Comparison of ENCODE assay signal across 20 cellular contexts in the genomic region with DNA sequence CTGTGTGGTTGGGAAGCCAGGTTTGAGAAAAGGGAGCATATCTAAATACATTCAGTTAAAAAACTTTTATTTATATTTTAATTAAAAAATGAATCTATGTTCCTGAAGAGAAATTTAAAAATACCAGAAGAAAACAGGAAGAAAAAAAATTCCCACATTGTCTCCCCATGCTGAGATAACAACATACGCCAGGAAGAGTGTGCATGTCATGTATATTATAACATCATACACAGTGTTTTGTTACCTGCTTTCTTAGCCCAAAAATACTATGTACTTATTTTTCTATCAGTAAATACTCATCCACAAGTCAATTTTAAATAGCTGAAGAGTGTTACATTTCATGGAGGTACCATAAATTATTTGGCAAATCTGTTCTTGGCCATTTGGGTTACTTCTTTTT. TPM values are rescaled to one million over a fixed set of nuclear protein-coding genes. Genes with fewer than 3 reads are reported as not detected.
DNase-seq lines count a peak whose midpoint lies in the region; ATAC-seq, FAIRE-seq and TF ChIP-seq lines count a peak whose summit lies in the region.
"Had no signal": no experiment of that assay in that cellular context is flagged by ENCODE, and none has a peak within 500 bp of the region (broad histone marks: within the 10 kb centered on the region; RNA-seq: fewer than 3 reads in every experiment).

No MANE protein-coding gene starts in this region.

- H3K36me3 ChIP-seq in left ventricle myocardium inferior, result no peaks in the 10 kb centered on the region
- no peaks in the 10 kb centered on the region for H3K36me3 ChIP-seq in heart left ventricle
- no peaks in the 10 kb centered on the region for H3K36me3 ChIP-seq in endothelial cell of umbilical vein (ENCODE audit: control insufficient read depth in 2 of 2, extremely low read depth in 1 of 2, insufficient read depth in 2 of 2, low read length in 2 of 2)
- no peaks in the 10 kb centered on the region for H3K36me3 ChIP-seq in upper lobe of right lung

- WGBS in heart left ventricle, 4 donors, result 71 to 84% (median 79%) methylated on average over 1 of the region's 1 CpG

- H3K9me3 Mint-ChIP-seq in osteocyte (ENCODE audit: unreplicated experiment), result no peaks in the 10 kb centered on the region
- no peaks in the 10 kb centered on the region for H3K9me3 Mint-ChIP-seq in naive thymus-derived CD8-positive, alpha-beta T cell
- H3K9me3 Mint-ChIP-seq in activated CD4-positive, alpha-beta memory T cell treated with anti-CD3 and anti-CD28 coated beads, Interleukin-2, amount 10 ng/mL, durations not matched to agents 7 days and 5 days, result no peaks in the 10 kb centered on the region
- H3K9me3 Mint-ChIP-seq: CD4-positive, alpha-beta T cell had no signal

- POLR2A ChIA-PET in endothelial cell of umbilical vein (lab: Charles Lee), result interaction anchor here (1.1 kb wide), 1 partner anchor 18 kb away, joined by 5 read pairs; a partner anchor contains a TSS
- POLR2A ChIA-PET in naive thymus-derived CD8-positive, alpha-beta T cell (lab: Charles Lee), result no interaction called here
- POLR2A ChIA-PET in activated CD4-positive, alpha-beta memory T cell treated with anti-CD3 and anti-CD28 coated beads, Interleukin-2, amount 10 ng/mL, durations not matched to agents 7 days and 5 days (lab: Charles Lee), result interaction anchor here (0.7 to 0.9 kb wide), 2 partner anchors 18 to 73 kb away, joined by 3 to 4 read pairs; no protein-coding TSS in a partner anchor

- no peak for FAIRE-seq in endothelial cell of umbilical vein (lab: Jason Lieb, UNC)

- no peak for DNase-seq in left ventricle myocardium inferior
- no peak for DNase-seq in heart left ventricle
- DNase-seq in endothelial cell of umbilical vein (ENCODE audit: low read depth, low spot score), result no peak
- no peak for DNase-seq in osteocyte (ENCODE audit: extremely low spot score, unreplicated experiment)
- no peak for DNase-seq in upper lobe of right lung
- DNase-seq in naive thymus-derived CD8-positive, alpha-beta T cell, result no peak
- no peak for DNase-seq in activated CD4-positive, alpha-beta memory T cell treated with anti-CD3 and anti-CD28 coated beads, Interleukin-2, amount 10 ng/mL, durations not matched to agents 7 days and 5 days
- DNase-seq: CD4-positive, alpha-beta T cell; GF-D8; KG1; MV-4-11; NCI-H1417; NCI-H187 treated with DMSO at 0.1 percent for 48 hours; NCI-H226; NCI-H524; NCI-H82; RPMI8226; SIG-M5 had no signal

- peaks cover 60% of the 10 kb centered on the region for H3K4me1 Mint-ChIP-seq in osteocyte (ENCODE audit: unreplicated experiment)
- H3K4me1 Mint-ChIP-seq in naive thymus-derived CD8-positive, alpha-beta T cell, result peaks cover 0 to 19% (median 7%) of the 10 kb centered on the region in 4 donors
- H3K4me1 Mint-ChIP-seq in activated CD4-positive, alpha-beta memory T cell treated with anti-CD3 and anti-CD28 coated beads, Interleukin-2, amount 10 ng/mL, durations not matched to agents 7 days and 5 days, result no peaks in the 10 kb centered on the region

- H3K27ac Mint-ChIP-seq in osteocyte (ENCODE audit: unreplicated experiment), result peak overlapping the region; percentile 72
- no peak overlapping the region for H3K27ac Mint-ChIP-seq in naive thymus-derived CD8-positive, alpha-beta T cell
- no peak overlapping the region for H3K27ac Mint-ChIP-seq in activated CD4-positive, alpha-beta memory T cell treated with anti-CD3 and anti-CD28 coated beads, Interleukin-2, amount 10 ng/mL, durations not matched to agents 7 days and 5 days
- H3K27ac Mint-ChIP-seq: CD4-positive, alpha-beta T cell had no signal

- peak overlapping the region; percentile 92 for H3K4me2 ChIP-seq in endothelial cell of umbilical vein (ENCODE audit: insufficient read depth, low read length)

- intact Hi-C loops in left ventricle myocardium inferior (cut with micrococcal nuclease) (no loop called here), heart left ventricle (cut with DNase I) (no loop called here), endothelial cell of umbilical vein (cut with micrococcal nuclease) (loop anchor here (1.0 to 5.0 kb wide), 4 partner anchors 18 to 931 kb away; a partner anchor contains a TSS), upper lobe of right lung (cut with DNase I) (no loop called here)

- H3K79me2 ChIP-seq in endothelial cell of umbilical vein (ENCODE audit: control insufficient read depth, insufficient read depth, low read length), result peaks cover 64% of the 10 kb centered on the region

- H3K4me1 ChIP-seq in left ventricle myocardium inferior (peaks cover 76% of the 10 kb centered on the region), heart left ventricle (peaks cover 0 to 75% (median 19%) of the 10 kb centered on the region in 12 donors), endothelial cell of umbilical vein (ENCODE audit: control insufficient read depth, extremely low read depth, insufficient read depth, low read length) (peaks cover 16% of the 10 kb centered on the region), upper lobe of right lung (peaks cover 22% of the 10 kb centered on the region)

- H3K4me3 Mint-ChIP-seq in osteocyte (ENCODE audit: unreplicated experiment), result no peak overlapping the region
- H3K4me3 Mint-ChIP-seq in naive thymus-derived CD8-positive, alpha-beta T cell, result no peak overlapping the region
- no peak overlapping the region for H3K4me3 Mint-ChIP-seq in activated CD4-positive, alpha-beta memory T cell treated with anti-CD3 and anti-CD28 coated beads, Interleukin-2, amount 10 ng/mL, durations not matched to agents 7 days and 5 days
- H3K4me3 Mint-ChIP-seq: CD4-positive, alpha-beta T cell had no signal

- H3K36me3 Mint-ChIP-seq in osteocyte (ENCODE audit: unreplicated experiment), result no peaks in the 10 kb centered on the region
- H3K36me3 Mint-ChIP-seq in naive thymus-derived CD8-positive, alpha-beta T cell, result peaks cover 0 to 5% (median 2%) of the 10 kb centered on the region in 3 donors
- no peaks in the 10 kb centered on the region for H3K36me3 Mint-ChIP-seq in activated CD4-positive, alpha-beta memory T cell treated with anti-CD3 and anti-CD28 coated beads, Interleukin-2, amount 10 ng/mL, durations not matched to agents 7 days and 5 days (ENCODE audit: low read depth)

- TF ChIP-seq CTCF in left ventricle myocardium inferior (IDR thresholded peaks at IDR 0.05; ENCODE audit: borderline replicate concordance), result no peak
- no peak for TF ChIP-seq CTCF in heart left ventricle (IDR thresholded peaks at IDR 0.05)
- no peak for TF ChIP-seq CTCF in endothelial cell of umbilical vein (IDR thresholded peaks at IDR 0.05; ENCODE audit: extremely low read depth in 1 of 2, insufficient read depth in 1 of 2, low read depth in 1 of 2, low read length in 2 of 2)
- no peak for TF ChIP-seq CTCF in osteocyte (IDR thresholded peaks at IDR 0.05)
- no peak for TF ChIP-seq CTCF in upper lobe of right lung (IDR thresholded peaks at IDR 0.05)

- peak overlapping the region; percentile 38 for H3K4me3 ChIP-seq in left ventricle myocardium inferior
- H3K4me3 ChIP-seq in heart left ventricle, result peak overlapping the region in 3 of 12 donors; percentile 7 to 30 (median 8)
- H3K4me3 ChIP-seq in endothelial cell of umbilical vein (replicated peaks in 1 of 3; ENCODE audit: insufficient read depth in 1 of 3, low read depth in 1 of 3, low read length in 3 of 3), result peak overlapping the region in 1 of 3 experiments; percentile 37
- no peak overlapping the region for H3K4me3 ChIP-seq in upper lobe of right lung

- H2AFZ ChIP-seq in endothelial cell of umbilical vein (ENCODE audit: low read depth, low read length), result no peak overlapping the region

- peak overlapping the region; percentile 58 for H3K27ac ChIP-seq in left ventricle myocardium inferior (replicated peaks)
- H3K27ac ChIP-seq in heart left ventricle, result peak overlapping the region in 6 of 12 donors; percentile 10 to 43 (median 26)
- H3K27ac ChIP-seq in endothelial cell of umbilical vein (ENCODE audit: insufficient read depth, low read depth, low read length), result peak overlapping the region; percentile 94
- H3K27ac ChIP-seq in upper lobe of right lung, result peak overlapping the region; percentile 51

- TSS peak; percentile 100 for BruUV-seq in endothelial cell of umbilical vein (replicated peaks; lab: Mats Ljungman, UMichigan)

- dilution Hi-C loops in endothelial cell of umbilical vein (cut with MboI; ENCODE audit: extremely low pct_ligation_motif_present, low sequenced_read_pairs), result no loop called here

- TF ChIP-seq POLR2A in heart left ventricle (IDR thresholded peaks at IDR 0.05) (no peak), endothelial cell of umbilical vein (IDR thresholded peaks at IDR 0.05; ENCODE audit: low read depth, low read length) (no peak)

- H3K27me3 Mint-ChIP-seq in osteocyte (ENCODE audit: unreplicated experiment), result no peaks in the 10 kb centered on the region
- H3K27me3 Mint-ChIP-seq in naive thymus-derived CD8-positive, alpha-beta T cell, result no peaks in the 10 kb centered on the region
- H3K27me3 Mint-ChIP-seq in activated CD4-positive, alpha-beta memory T cell treated with anti-CD3 and anti-CD28 coated beads, Interleukin-2, amount 10 ng/mL, durations not matched to agents 7 days and 5 days, result no peaks in the 10 kb centered on the region
- H3K27me3 Mint-ChIP-seq: CD4-positive, alpha-beta T cell had no signal

- CTCF ChIA-PET in endothelial cell of umbilical vein (lab: Charles Lee), result interaction anchor here (0.9 to 2.4 kb wide), 8 partner anchors 9 to 211 kb away, joined by 3 to 15 read pairs (median 4); no protein-coding TSS in a partner anchor
- CTCF ChIA-PET in activated CD4-positive, alpha-beta memory T cell treated with anti-CD3 and anti-CD28 coated beads, Interleukin-2, amount 10 ng/mL, durations not matched to agents 7 days and 5 days (lab: Charles Lee), result no interaction called here

- H3K9ac ChIP-seq in endothelial cell of umbilical vein (replicated peaks; ENCODE audit: extremely low read depth, insufficient read depth, low read length), result peak overlapping the region; percentile 93

- H3K9me1 ChIP-seq in endothelial cell of umbilical vein (replicated peaks; ENCODE audit: control insufficient read depth, extremely low read depth, insufficient read depth, low read length), result no peaks in the 10 kb centered on the region

- no peaks in the 10 kb centered on the region for H4K20me1 ChIP-seq in endothelial cell of umbilical vein (replicated peaks; ENCODE audit: control insufficient read depth, extremely low read depth, insufficient read depth, low read length)

- ATAC-seq in heart left ventricle (no peak), upper lobe of right lung (no peak), HG02884 (IDR thresholded peaks at IDR 0.05; ENCODE audit: unreplicated experiment) (no peak)
- ATAC-seq in naive thymus-derived CD8-positive, alpha-beta T cell, result no peak
- ATAC-seq: HCT116 had no signal

- H3K27me3 ChIP-seq in left ventricle myocardium inferior (ENCODE audit: low read depth) (no peaks in the 10 kb centered on the region), heart left ventricle (no peaks in the 10 kb centered on the region), endothelial cell of umbilical vein (ENCODE audit: control insufficient read depth in 2 of 2, insufficient read depth in 2 of 2, low read length in 2 of 2) (no peaks in the 10 kb centered on the region), upper lobe of right lung (no peaks in the 10 kb centered on the region)

- no peaks in the 10 kb centered on the region for H3K9me3 ChIP-seq in left ventricle myocardium inferior (replicated peaks)
- H3K9me3 ChIP-seq in heart left ventricle, result no peaks in the 10 kb centered on the region
- no peaks in the 10 kb centered on the region for H3K9me3 ChIP-seq in endothelial cell of umbilical vein (replicated peaks; ENCODE audit: control insufficient read depth, insufficient read depth, low read length)
- H3K9me3 ChIP-seq in upper lobe of right lung, result no peaks in the 10 kb centered on the region

RNA-seq across cellular contexts. Expression of a gene that starts 18.5 kb away (rescaled TPM):
- 162 TPM for total RNA-seq in left ventricle myocardium inferior
- total RNA-seq in heart left ventricle, result 100 to 1,000 TPM in 8 of 9 donors, 10 to 100 TPM in 1; 82.1 to 287 (median 151) TPM
- 10 to 100 TPM; 29.2 to 29.5 TPM for polyA plus RNA-seq in heart left ventricle
- 21.1 and 24.0 TPM in 2 replicates for total RNA-seq in endothelial cell of umbilical vein
- 4.0 and 5.8 TPM in 2 replicates for polyA plus RNA-seq in endothelial cell of umbilical vein
- 9.5 and 9.6 TPM in 2 replicates for polyA plus RNA-seq in endothelial cell of umbilical vein (2011; cell fraction: cytosol; rRNA removed)
- polyA plus RNA-seq in endothelial cell of umbilical vein (2011; cell fraction: nucleus; rRNA removed), result 12.1 and 16.4 TPM in 2 replicates
- polyA plus RNA-seq in endothelial cell of umbilical vein (2012), result 9.7 and 11.1 TPM in 2 replicates
- polyA minus RNA-seq in endothelial cell of umbilical vein, result 17.2 and 18.2 TPM in 2 replicates
- 34.0 TPM for polyA minus RNA-seq in endothelial cell of umbilical vein (2011; cell fraction: cytosol; rRNA and poly(A)+ RNA removed)
- 21.1 and 27.3 TPM in 2 replicates for polyA minus RNA-seq in endothelial cell of umbilical vein (2011; cell fraction: nucleus; rRNA and poly(A)+ RNA removed)
- 36.3 and 39.7 TPM in 2 replicates for total RNA-seq in osteocyte
- total RNA-seq in upper lobe of right lung, result 15.4 TPM
- 1 to 10 TPM; 6.9 to 10.0 TPM for total RNA-seq in naive thymus-derived CD8-positive, alpha-beta T cell
- 10 to 100 TPM in 1 of 3 donors, 1 to 10 TPM in 2; 3.7 to 12.0 (median 9.1) TPM for polyA plus RNA-seq in naive thymus-derived CD8-positive, alpha-beta T cell
- total RNA-seq in activated CD4-positive, alpha-beta memory T cell treated with anti-CD3 and anti-CD28 coated beads, Interleukin-2, amount 10 ng/mL, durations not matched to agents 7 days and 5 days, result 1 to 10 TPM; 9.4 to 9.6 TPM
